Comparison of ENCODE assay signal across 1 cellular context in the genomic region with DNA sequence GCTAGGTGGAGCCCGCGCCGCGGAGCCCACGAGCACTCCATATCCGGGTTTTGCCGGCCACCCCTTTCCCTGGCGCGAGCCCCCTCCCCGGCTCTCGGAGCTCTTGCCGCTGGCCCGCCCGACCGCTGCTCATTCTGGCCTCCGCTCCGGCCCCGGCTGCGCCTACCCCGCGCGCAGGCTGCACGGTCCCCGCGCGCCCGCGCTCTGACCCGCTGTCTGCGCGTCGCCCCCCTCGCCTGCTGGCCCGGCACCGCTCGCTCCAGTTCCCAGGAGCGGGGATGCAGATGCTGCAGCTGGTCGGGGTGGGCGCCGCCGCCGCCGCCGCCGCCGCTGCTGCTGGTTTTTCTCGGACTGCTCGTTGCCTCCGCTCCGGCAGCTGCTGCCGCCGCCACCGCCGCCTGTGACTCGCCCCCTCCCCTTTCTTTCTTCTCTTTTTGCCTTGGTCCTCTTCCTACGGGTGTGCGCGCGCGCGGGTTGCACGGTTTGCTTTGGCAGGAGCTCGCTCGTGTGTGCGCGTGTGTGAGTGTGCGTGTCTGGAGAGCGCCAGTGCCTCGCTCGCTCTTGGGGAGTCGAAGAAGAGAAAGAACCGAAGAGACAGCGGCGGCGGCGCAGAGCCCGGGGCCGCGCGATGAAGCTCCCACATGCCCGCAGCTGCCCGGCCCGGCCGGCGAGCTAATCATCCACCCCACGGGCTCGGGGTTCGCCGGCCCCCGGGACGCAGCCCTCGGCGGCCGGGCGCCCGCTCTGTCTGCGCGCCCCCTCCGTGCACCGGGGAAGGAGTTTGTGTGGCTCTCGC.
TF ChIP-seq lines count a peak whose summit lies in the region.

A gene (plus strand): TSS at position 132 of the 796 bp plus-strand sequence.

TF ChIP-seq in GM23338, 12 proteins besides CTCF, POLR2A, EP300 and RAD21 (continued from another document):
- TF ChIP-seq, protein P1, sequence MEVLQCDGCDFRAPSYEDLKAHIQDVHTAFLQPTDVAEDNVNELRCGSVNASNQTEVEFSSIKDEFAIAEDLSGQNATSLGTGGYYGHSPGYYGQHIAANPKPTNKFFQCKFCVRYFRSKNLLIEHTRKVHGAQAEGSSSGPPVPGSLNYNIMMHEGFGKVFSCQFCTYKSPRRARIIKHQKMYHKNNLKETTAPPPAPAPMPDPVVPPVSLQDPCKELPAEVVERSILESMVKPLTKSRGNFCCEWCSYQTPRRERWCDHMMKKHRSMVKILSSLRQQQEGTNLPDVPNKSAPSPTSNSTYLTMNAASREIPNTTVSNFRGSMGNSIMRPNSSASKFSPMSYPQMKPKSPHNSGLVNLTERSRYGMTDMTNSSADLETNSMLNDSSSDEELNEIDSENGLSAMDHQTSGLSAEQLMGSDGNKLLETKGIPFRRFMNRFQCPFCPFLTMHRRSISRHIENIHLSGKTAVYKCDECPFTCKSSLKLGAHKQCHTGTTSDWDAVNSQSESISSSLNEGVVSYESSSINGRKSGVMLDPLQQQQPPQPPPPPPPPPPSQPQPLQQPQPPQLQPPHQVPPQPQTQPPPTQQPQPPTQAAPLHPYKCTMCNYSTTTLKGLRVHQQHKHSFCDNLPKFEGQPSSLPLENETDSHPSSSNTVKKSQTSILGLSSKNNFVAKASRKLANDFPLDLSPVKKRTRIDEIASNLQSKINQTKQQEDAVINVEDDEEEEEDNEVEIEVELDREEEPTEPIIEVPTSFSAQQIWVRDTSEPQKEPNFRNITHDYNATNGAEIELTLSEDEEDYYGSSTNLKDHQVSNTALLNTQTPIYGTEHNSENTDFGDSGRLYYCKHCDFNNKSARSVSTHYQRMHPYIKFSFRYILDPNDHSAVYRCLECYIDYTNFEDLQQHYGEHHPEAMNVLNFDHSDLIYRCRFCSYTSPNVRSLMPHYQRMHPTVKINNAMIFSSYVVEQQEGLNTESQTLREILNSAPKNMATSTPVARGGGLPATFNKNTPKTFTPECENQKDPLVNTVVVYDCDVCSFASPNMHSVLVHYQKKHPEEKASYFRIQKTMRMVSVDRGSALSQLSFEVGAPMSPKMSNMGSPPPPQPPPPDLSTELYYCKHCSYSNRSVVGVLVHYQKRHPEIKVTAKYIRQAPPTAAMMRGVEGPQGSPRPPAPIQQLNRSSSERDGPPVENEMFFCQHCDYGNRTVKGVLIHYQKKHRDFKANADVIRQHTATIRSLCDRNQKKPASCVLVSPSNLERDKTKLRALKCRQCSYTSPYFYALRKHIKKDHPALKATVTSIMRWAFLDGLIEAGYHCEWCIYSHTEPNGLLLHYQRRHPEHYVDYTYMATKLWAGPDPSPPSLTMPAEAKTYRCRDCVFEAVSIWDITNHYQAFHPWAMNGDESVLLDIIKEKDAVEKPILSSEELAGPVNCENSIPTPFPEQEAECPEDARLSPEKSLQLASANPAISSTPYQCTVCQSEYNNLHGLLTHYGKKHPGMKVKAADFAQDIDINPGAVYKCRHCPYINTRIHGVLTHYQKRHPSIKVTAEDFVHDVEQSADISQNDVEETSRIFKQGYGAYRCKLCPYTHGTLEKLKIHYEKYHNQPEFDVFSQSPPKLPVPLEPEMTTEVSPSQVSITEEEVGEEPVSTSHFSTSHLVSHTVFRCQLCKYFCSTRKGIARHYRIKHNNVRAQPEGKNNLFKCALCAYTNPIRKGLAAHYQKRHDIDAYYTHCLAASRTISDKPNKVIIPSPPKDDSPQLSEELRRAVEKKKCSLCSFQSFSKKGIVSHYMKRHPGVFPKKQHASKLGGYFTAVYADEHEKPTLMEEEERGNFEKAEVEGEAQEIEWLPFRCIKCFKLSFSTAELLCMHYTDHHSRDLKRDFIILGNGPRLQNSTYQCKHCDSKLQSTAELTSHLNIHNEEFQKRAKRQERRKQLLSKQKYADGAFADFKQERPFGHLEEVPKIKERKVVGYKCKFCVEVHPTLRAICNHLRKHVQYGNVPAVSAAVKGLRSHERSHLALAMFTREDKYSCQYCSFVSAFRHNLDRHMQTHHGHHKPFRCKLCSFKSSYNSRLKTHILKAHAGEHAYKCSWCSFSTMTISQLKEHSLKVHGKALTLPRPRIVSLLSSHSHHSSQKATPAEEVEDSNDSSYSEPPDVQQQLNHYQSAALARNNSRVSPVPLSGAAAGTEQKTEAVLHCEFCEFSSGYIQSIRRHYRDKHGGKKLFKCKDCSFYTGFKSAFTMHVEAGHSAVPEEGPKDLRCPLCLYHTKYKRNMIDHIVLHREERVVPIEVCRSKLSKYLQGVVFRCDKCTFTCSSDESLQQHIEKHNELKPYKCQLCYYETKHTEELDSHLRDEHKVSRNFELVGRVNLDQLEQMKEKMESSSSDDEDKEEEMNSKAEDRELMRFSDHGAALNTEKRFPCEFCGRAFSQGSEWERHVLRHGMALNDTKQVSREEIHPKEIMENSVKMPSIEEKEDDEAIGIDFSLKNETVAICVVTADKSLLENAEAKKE (CRISPR knock-in tag; IDR thresholded peaks at IDR 0.05) = no peak
